14 cellular contexts compared by ENCODE assay signal in the genomic region with DNA sequence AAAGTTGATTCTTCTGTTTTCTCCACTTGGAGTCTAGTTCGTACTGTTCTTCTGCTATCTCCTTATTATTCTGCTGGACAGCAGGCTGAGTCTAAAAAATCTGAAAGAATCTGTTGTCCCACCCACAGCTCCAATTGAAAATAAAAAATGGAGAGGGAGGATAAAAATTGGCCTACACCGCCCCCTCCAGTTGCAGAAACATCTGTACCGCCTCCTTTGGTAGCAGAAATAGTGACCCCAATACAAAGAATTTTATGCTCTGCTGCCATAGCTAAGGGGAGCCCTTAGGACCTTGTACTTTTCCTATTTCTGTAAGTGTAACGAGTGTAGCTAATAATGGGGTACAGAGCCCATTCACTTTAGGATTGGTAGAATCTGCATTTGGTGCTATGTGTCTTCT. TPM values are rescaled to one million over a fixed set of nuclear protein-coding genes. Genes with fewer than 3 reads are reported as not detected.
DNase-seq lines count a peak whose midpoint lies in the region; ATAC-seq and TF ChIP-seq lines count a peak whose summit lies in the region.
"Had no signal": no experiment of that assay in that cellular context is flagged by ENCODE, and none has a peak within 500 bp of the region (broad histone marks: within the 10 kb centered on the region; RNA-seq: fewer than 3 reads in every experiment).

No MANE protein-coding gene starts in this region.

- H3K36me3 ChIP-seq in adrenal gland (replicated peaks in 1 of 2) (no peaks in the 10 kb centered on the region), kidney epithelial cell (ENCODE audit: control insufficient read depth, insufficient read depth, low read length) (no peaks in the 10 kb centered on the region), ovary (no peaks in the 10 kb centered on the region)
- no peaks in the 10 kb centered on the region for H3K36me3 ChIP-seq in CD4-positive, alpha-beta memory T cell (ENCODE audit: insufficient read depth, low read length)

- intact Hi-C loops in adrenal gland (cut with DNase I) (loop anchor here (5.0 kb wide), 2 partner anchors 75 to 85 kb away; no protein-coding TSS in a partner anchor), ovary (cut with DNase I) (loop anchor here in 2 of 4 donors (5.0 to 10.0 kb wide), 2 partner anchors 63 to 85 kb away; no protein-coding TSS in a partner anchor)
- intact Hi-C loops in CD4-positive, alpha-beta memory T cell (cut with micrococcal nuclease), result loop anchor here (10.0 kb wide), 1 partner anchor 553 kb away; no protein-coding TSS in a partner anchor

- H3K4me3 Mint-ChIP-seq in HFFc6, result no peak overlapping the region
- no peak overlapping the region for H3K4me3 Mint-ChIP-seq in nephron progenitor cell
- no peak overlapping the region for H3K4me3 Mint-ChIP-seq in CD4-positive, alpha-beta memory T cell
- no peak overlapping the region for H3K4me3 Mint-ChIP-seq in naive thymus-derived CD8-positive, alpha-beta T cell
- H3K4me3 Mint-ChIP-seq: CD14-positive monocyte had no signal

- H3K27me3 ChIP-seq in adrenal gland (peaks cover 16% of the 10 kb centered on the region), kidney epithelial cell (ENCODE audit: control insufficient read depth, insufficient read depth, low read length) (no peaks in the 10 kb centered on the region), ovary (no peaks in the 10 kb centered on the region)
- no peaks in the 10 kb centered on the region for H3K27me3 ChIP-seq in CD4-positive, alpha-beta memory T cell (ENCODE audit: insufficient read depth, low read length)

- DNase-seq in AG10803 (ENCODE audit: low read depth) (no peak), HFFc6 (no peak), adrenal gland (no peak), kidney epithelial cell (ENCODE audit: low read depth) (no peak), nephron progenitor cell (no peak), ovary (no peak)
- no peak for DNase-seq in CD4-positive, alpha-beta memory T cell
- no peak for DNase-seq in naive thymus-derived CD8-positive, alpha-beta T cell
- DNase-seq: activated T-cell treated with anti-CD3 and anti-CD28 coated beads for 4 hours, anterior cingulate cortex, SHP77 treated with DMSO at 0.1 percent for 48 hours had no signal

- POLR2A ChIA-PET in CD4-positive, alpha-beta memory T cell (lab: Charles Lee; ENCODE audit: partially characterized antibody), result no interaction called here
- POLR2A ChIA-PET in naive thymus-derived CD8-positive, alpha-beta T cell (lab: Charles Lee), result no interaction called here

- H3K9me3 Mint-ChIP-seq in HFFc6 (no peaks in the 10 kb centered on the region), nephron progenitor cell (peaks cover 5% of the 10 kb centered on the region)
- peaks cover 0 to 17% (median 10%) of the 10 kb centered on the region in 8 donors for H3K9me3 Mint-ChIP-seq in CD4-positive, alpha-beta memory T cell
- H3K9me3 Mint-ChIP-seq in naive thymus-derived CD8-positive, alpha-beta T cell, result peaks cover 3 to 14% (median 7%) of the 10 kb centered on the region in 9 donors
- H3K9me3 Mint-ChIP-seq: memory B cell had no signal

- no peak for TF ChIP-seq POLR2A in adrenal gland (IDR thresholded peaks at IDR 0.05)
- no peak for TF ChIP-seq POLR2A in ovary (IDR thresholded peaks at IDR 0.05)

- H3K27me3 Mint-ChIP-seq in HFFc6 (ENCODE audit: insufficient read depth), result no peaks in the 10 kb centered on the region; the same call in 1 of the 2 replicates
- H3K27me3 Mint-ChIP-seq in nephron progenitor cell (ENCODE audit: low read depth, poor library complexity), result peaks cover 16% of the 10 kb centered on the region
- no peaks in the 10 kb centered on the region for H3K27me3 Mint-ChIP-seq in CD4-positive, alpha-beta memory T cell
- peaks cover 0 to 5% (median 0%) of the 10 kb centered on the region in 5 donors for H3K27me3 Mint-ChIP-seq in naive thymus-derived CD8-positive, alpha-beta T cell
- H3K27me3 Mint-ChIP-seq: memory B cell had no signal

- no peaks in the 10 kb centered on the region for H3K9me3 ChIP-seq in adrenal gland (replicated peaks in 1 of 3)
- no peaks in the 10 kb centered on the region for H3K9me3 ChIP-seq in ovary
- H3K9me3 ChIP-seq in CD4-positive, alpha-beta memory T cell (ENCODE audit: control insufficient read depth in 1 of 2, low read length in 2 of 2), result no peaks in the 10 kb centered on the region

- H3K4me3 ChIP-seq in AG10803 (ENCODE audit: low read length) (no peak overlapping the region), adrenal gland (no peak overlapping the region), kidney epithelial cell (ENCODE audit: low read depth, low read length) (no peak overlapping the region), ovary (no peak overlapping the region)
- H3K4me3 ChIP-seq in CD4-positive, alpha-beta memory T cell (ENCODE audit: low read length in 2 of 2), result no peak overlapping the region

- H3K27ac ChIP-seq in adrenal gland (no peak overlapping the region), ovary (no peak overlapping the region)
- H3K27ac ChIP-seq in CD4-positive, alpha-beta memory T cell (ENCODE audit: low read depth, low read length), result no peak overlapping the region
- H3K27ac ChIP-seq: parathyroid adenoma had no signal

- H3K27ac Mint-ChIP-seq in HFFc6 (no peak overlapping the region), nephron progenitor cell (no peak overlapping the region)
- H3K27ac Mint-ChIP-seq in CD4-positive, alpha-beta memory T cell, result no peak overlapping the region
- H3K27ac Mint-ChIP-seq in naive thymus-derived CD8-positive, alpha-beta T cell, result no peak overlapping the region

- peak; percentile 20; the same call in 1 of the 2 replicates for TF ChIP-seq CTCF in AG10803 (conservative IDR thresholded peaks at IDR 0.05; ENCODE audit: low read length)
- peak; percentile 49 for TF ChIP-seq CTCF in HFFc6 (IDR thresholded peaks at IDR 0.05)
- TF ChIP-seq CTCF in adrenal gland (IDR thresholded peaks at IDR 0.05), result peak; percentile 5 to 53 (median 33)
- TF ChIP-seq CTCF in kidney epithelial cell (IDR thresholded peaks at IDR 0.05; ENCODE audit: insufficient read depth, low read length, poor library complexity, severe bottlenecking), result peak; percentile 7
- TF ChIP-seq CTCF in nephron progenitor cell (IDR thresholded peaks at IDR 0.05), result no peak
- peak in 1 of 3 donors; percentile 37 for TF ChIP-seq CTCF in ovary (IDR thresholded peaks at IDR 0.05)

- CTCF ChIA-PET in CD4-positive, alpha-beta memory T cell (lab: Charles Lee; ENCODE audit: partially characterized antibody), result no interaction called here

- ATAC-seq in naive thymus-derived CD8-positive, alpha-beta T cell, result no peak

- H3K4me1 Mint-ChIP-seq in HFFc6 (ENCODE audit: low read depth), result peaks cover 76% of the 10 kb centered on the region
- H3K4me1 Mint-ChIP-seq in nephron progenitor cell, result peaks cover 58% of the 10 kb centered on the region
- H3K4me1 Mint-ChIP-seq in CD4-positive, alpha-beta memory T cell, result peaks cover 23 to 51% (median 31%) of the 10 kb centered on the region in 4 donors
- peaks cover 11 to 38% (median 33%) of the 10 kb centered on the region in 4 donors for H3K4me1 Mint-ChIP-seq in naive thymus-derived CD8-positive, alpha-beta T cell

- H3K4me1 ChIP-seq in adrenal gland (replicated peaks in 1 of 2) (peaks cover 6% of the 10 kb centered on the region in 2 donors), ovary (ENCODE audit: insufficient read depth) (peaks cover 5% of the 10 kb centered on the region)
- peaks cover 17% of the 10 kb centered on the region for H3K4me1 ChIP-seq in CD4-positive, alpha-beta memory T cell (ENCODE audit: insufficient read depth, low read length)
- H3K4me1 ChIP-seq: parathyroid adenoma had no signal

- 49 to 59% (median 55%) methylated on average over 4 of the region's 4 CpGs for WGBS in adrenal gland, 4 donors
- 34 to 40% (median 36%) methylated on average over 4 of the region's 4 CpGs for WGBS in ovary, 3 donors

- TF ChIP-seq EP300 in ovary (IDR thresholded peaks at IDR 0.05), result no peak

- H3K36me3 Mint-ChIP-seq in HFFc6 (ENCODE audit: low read depth) (no peaks in the 10 kb centered on the region), nephron progenitor cell (ENCODE audit: low read depth) (no peaks in the 10 kb centered on the region)
- H3K36me3 Mint-ChIP-seq in CD4-positive, alpha-beta memory T cell, result peaks cover 0 to 11% of the 10 kb centered on the region in 2 donors
- peaks cover 0 to 7% (median 0%) of the 10 kb centered on the region in 3 donors for H3K36me3 Mint-ChIP-seq in naive thymus-derived CD8-positive, alpha-beta T cell
- H3K36me3 Mint-ChIP-seq: CD14-positive monocyte, memory B cell had no signal

RNA-seq across cellular contexts. Expression of gene FKBP1A, which starts 4.9 kb away (rescaled TPM):
- total RNA-seq in HFFc6 (2021; fragmentation: NEBNext Ultra II Directional; extraction: Animal tissue kit (Norgen Biotek cat#: 25700)), result 100 to 1,000 TPM; 437 to 543 (median 491) TPM
- total RNA-seq in adrenal gland (100 to 1,000 TPM in 6 of 8 donors, 10 to 100 TPM in 2; 51.7 to 571 (median 151) TPM), kidney epithelial cell (144 and 155 TPM in 2 replicates), ovary (100 to 1,000 TPM in 6 of 7 donors, 10 to 100 TPM in 1; 64.7 to 258 (median 151) TPM)
- polyA plus RNA-seq in adrenal gland (100 to 1,000 TPM; 111 to 917 (median 149) TPM), ovary (100 to 1,000 TPM; 154 to 697 TPM)
- 10 to 100 TPM; 77.8 to 86.4 TPM for total RNA-seq in CD4-positive, alpha-beta memory T cell
- polyA plus RNA-seq in CD4-positive, alpha-beta memory T cell, result 10 to 100 TPM; 47.0 to 62.2 TPM
- total RNA-seq in naive thymus-derived CD8-positive, alpha-beta T cell, result 10 to 100 TPM; 79.0 to 79.4 TPM
- polyA plus RNA-seq in naive thymus-derived CD8-positive, alpha-beta T cell, result 10 to 100 TPM; 47.2 to 50.4 (median 50.1) TPM
